ENCODE assay signal across 8 cellular contexts in genomic region chr2:143936758-143937562, GRCh38.
DNase-seq lines count a peak whose midpoint lies in the region; ATAC-seq and TF ChIP-seq lines count a peak whose summit lies in the region.

No MANE protein-coding gene starts in this region.

- ATAC-seq in GM19351 (IDR thresholded peaks at IDR 0.05; ENCODE audit: unreplicated experiment) (peak; percentile 80), HG03378 (IDR thresholded peaks at IDR 0.05; ENCODE audit: unreplicated experiment) (peak; percentile 48)
- peak; percentile 76 for ATAC-seq in stimulated activated naive CD8-positive, alpha-beta T cell treated with anti-CD3 and anti-CD28 coated beads, Interleukin-15, amount 100 ng/mL, for 72 hours

- CTCF ChIA-PET in BJ (lab: Yijun Ruan, JAX), result interaction anchor here (0.6 to 1.9 kb wide), 2 partner anchors 9 to 300 kb away, joined by 3 to 5 read pairs; no protein-coding TSS in a partner anchor

- DNase-seq in BJ (ENCODE audit: low read depth) (no peak), epithelial cell of proximal tubule (ENCODE audit: low read depth) (no peak), mucosa of gallbladder (ENCODE audit: low spot score) (peak; percentile 33), RKO (ENCODE audit: low spot score) (no peak)
- DNase-seq in stimulated activated naive CD8-positive, alpha-beta T cell treated with anti-CD3 and anti-CD28 coated beads, Interleukin-15, amount 100 ng/mL, for 72 hours, result peak; percentile 36 to 45

- no peaks in the 10 kb centered on the region for H3K9me3 Mint-ChIP-seq in stimulated activated naive CD8-positive, alpha-beta T cell treated with anti-CD3 and anti-CD28 coated beads, Interleukin-15, amount 100 ng/mL, for 72 hours

- H3K4me3 Mint-ChIP-seq in stimulated activated naive CD8-positive, alpha-beta T cell treated with anti-CD3 and anti-CD28 coated beads, Interleukin-15, amount 100 ng/mL, for 72 hours, result peak overlapping the region; percentile 82 to 83

- POLR2A ChIA-PET in BJ (lab: Charles Lee), result no interaction called here

- peak overlapping the region in 1 of 2 donors; percentile 52 for H3K27ac Mint-ChIP-seq in stimulated activated naive CD8-positive, alpha-beta T cell treated with anti-CD3 and anti-CD28 coated beads, Interleukin-15, amount 100 ng/mL, for 72 hours

- H3K36me3 ChIP-seq in BJ (ENCODE audit: control insufficient read depth, insufficient read depth, low read length), result no peaks in the 10 kb centered on the region

- H3K4me3 ChIP-seq in BJ (ENCODE audit: low read depth, low read length), result peak overlapping the region; percentile 64
- H3K4me3 ChIP-seq in WI38 (ENCODE audit: low read depth, low read length), result peak overlapping the region; percentile 61
- H3K4me3 ChIP-seq in epithelial cell of proximal tubule (ENCODE audit: low read depth, low read length), result peak overlapping the region; percentile 56

- peaks cover 11% of the 10 kb centered on the region for H3K4me1 Mint-ChIP-seq in stimulated activated naive CD8-positive, alpha-beta T cell treated with anti-CD3 and anti-CD28 coated beads, Interleukin-15, amount 100 ng/mL, for 72 hours

- H3K27me3 ChIP-seq in BJ (ENCODE audit: control insufficient read depth, insufficient read depth, low read length), result no peaks in the 10 kb centered on the region

- TF ChIP-seq CTCF in BJ (IDR thresholded peaks at IDR 0.05; ENCODE audit: insufficient read depth, low read depth, low read length), result no peak
- no peak for TF ChIP-seq CTCF in WI38 (IDR thresholded peaks at IDR 0.05; ENCODE audit: low read depth, low read length)
- TF ChIP-seq CTCF in epithelial cell of proximal tubule (conservative IDR thresholded peaks at IDR 0.05; ENCODE audit: low read depth, low read length), result no peak

- peaks cover 71% of the 10 kb centered on the region for H3K27me3 Mint-ChIP-seq in stimulated activated naive CD8-positive, alpha-beta T cell treated with anti-CD3 and anti-CD28 coated beads, Interleukin-15, amount 100 ng/mL, for 72 hours

Comparison
In these comparisons a context has a peak if more than half of its experiments do, and no peak if none do; other contexts are left out.
1. DNase-seq: peak in mucosa of gallbladder (single experiment) and stimulated activated naive CD8-positive, alpha-beta T cell treated with anti-CD3 and anti-CD28 coated beads, Interleukin-15, amount 100 ng/mL, for 72 hours (2 of 2); none in BJ (single experiment), epithelial cell of proximal tubule (single experiment) and RKO (single experiment).
2. Peak in every context shown above with its lines, with median percentiles within 50 percentile points of each other: H3K4me3 ChIP-seq and ATAC-seq.